2 cellular contexts compared by ENCODE assay signal in the genomic region with DNA sequence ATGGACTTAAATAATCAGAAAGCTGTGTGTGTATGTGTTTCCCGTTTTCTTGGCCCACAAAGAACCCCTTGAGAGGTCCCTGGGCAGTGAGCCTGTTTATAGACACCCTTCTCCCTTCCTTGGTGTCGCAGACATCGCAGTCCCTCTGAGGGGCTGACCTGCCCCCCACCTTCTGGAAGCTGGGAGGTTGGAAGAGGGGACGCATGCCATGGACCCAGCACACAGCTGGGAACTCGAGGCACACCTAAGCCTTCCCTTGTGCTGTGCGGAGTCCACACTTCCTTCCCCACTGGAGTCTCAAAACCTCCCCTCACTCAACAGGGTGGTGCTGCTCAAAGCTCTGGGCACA.
TF ChIP-seq lines count a peak whose summit lies in the region.

No MANE protein-coding gene starts in this region.

TF ChIP-seq in HCT116, 20 proteins besides CTCF, POLR2A, EP300 and RAD21 (continued from another document):
- TF ChIP-seq, protein P1, sequence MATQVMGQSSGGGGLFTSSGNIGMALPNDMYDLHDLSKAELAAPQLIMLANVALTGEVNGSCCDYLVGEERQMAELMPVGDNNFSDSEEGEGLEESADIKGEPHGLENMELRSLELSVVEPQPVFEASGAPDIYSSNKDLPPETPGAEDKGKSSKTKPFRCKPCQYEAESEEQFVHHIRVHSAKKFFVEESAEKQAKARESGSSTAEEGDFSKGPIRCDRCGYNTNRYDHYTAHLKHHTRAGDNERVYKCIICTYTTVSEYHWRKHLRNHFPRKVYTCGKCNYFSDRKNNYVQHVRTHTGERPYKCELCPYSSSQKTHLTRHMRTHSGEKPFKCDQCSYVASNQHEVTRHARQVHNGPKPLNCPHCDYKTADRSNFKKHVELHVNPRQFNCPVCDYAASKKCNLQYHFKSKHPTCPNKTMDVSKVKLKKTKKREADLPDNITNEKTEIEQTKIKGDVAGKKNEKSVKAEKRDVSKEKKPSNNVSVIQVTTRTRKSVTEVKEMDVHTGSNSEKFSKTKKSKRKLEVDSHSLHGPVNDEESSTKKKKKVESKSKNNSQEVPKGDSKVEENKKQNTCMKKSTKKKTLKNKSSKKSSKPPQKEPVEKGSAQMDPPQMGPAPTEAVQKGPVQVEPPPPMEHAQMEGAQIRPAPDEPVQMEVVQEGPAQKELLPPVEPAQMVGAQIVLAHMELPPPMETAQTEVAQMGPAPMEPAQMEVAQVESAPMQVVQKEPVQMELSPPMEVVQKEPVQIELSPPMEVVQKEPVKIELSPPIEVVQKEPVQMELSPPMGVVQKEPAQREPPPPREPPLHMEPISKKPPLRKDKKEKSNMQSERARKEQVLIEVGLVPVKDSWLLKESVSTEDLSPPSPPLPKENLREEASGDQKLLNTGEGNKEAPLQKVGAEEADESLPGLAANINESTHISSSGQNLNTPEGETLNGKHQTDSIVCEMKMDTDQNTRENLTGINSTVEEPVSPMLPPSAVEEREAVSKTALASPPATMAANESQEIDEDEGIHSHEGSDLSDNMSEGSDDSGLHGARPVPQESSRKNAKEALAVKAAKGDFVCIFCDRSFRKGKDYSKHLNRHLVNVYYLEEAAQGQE (IDR thresholded peaks at IDR 0.05; ENCODE audit: low read depth): no peak
TF ChIP-seq in HCT116: peak in this region for 0.

TF ChIP-seq in SK-N-SH treated with all-trans-retinoic acid at 6 μM for 48 hours, 23 proteins besides CTCF, POLR2A, EP300 and RAD21 (continued from another document):
- TF ChIP-seq, protein P2, sequence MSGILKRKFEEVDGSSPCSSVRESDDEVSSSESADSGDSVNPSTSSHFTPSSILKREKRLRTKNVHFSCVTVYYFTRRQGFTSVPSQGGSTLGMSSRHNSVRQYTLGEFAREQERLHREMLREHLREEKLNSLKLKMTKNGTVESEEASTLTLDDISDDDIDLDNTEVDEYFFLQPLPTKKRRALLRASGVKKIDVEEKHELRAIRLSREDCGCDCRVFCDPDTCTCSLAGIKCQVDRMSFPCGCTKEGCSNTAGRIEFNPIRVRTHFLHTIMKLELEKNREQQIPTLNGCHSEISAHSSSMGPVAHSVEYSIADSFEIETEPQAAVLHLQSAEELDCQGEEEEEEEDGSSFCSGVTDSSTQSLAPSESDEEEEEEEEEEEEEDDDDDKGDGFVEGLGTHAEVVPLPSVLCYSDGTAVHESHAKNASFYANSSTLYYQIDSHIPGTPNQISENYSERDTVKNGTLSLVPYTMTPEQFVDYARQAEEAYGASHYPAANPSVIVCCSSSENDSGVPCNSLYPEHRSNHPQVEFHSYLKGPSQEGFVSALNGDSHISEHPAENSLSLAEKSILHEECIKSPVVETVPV (CRISPR knock-in tag; IDR thresholded peaks at IDR 0.05): no peak
- TF ChIP-seq ESRRG (CRISPR knock-in tag; IDR thresholded peaks at IDR 0.05) (no peak), ZNF565 (CRISPR knock-in tag; conservative IDR thresholded peaks at IDR 0.05; ENCODE audit: low read depth) (no peak), PPARA (CRISPR knock-in tag; IDR thresholded peaks at IDR 0.05; ENCODE audit: borderline replicate concordance) (no peak), CSDC2 (CRISPR knock-in tag; IDR thresholded peaks at IDR 0.05) (no peak), TCF4 (CRISPR knock-in tag; IDR thresholded peaks at IDR 0.05; ENCODE audit: borderline replicate concordance) (no peak), ISL1 (CRISPR knock-in tag; IDR thresholded peaks at IDR 0.05) (no peak)
TF ChIP-seq in SK-N-SH treated with all-trans-retinoic acid at 6 μM for 48 hours: peak in this region for 0.
